Comparison of ENCODE assay signal across 8 cellular contexts in genomic region chr7:138000081-138000701, GRCh38.
DNase-seq lines count a peak whose midpoint lies in the region; ATAC-seq and TF ChIP-seq lines count a peak whose summit lies in the region.

No MANE protein-coding gene starts in this region.

- H3K9me3 ChIP-seq in SK-N-MC (ENCODE audit: low read depth, low read length) (no peaks in the 10 kb centered on the region), mucosa of stomach (ENCODE audit: control insufficient read depth, low read length) (no peaks in the 10 kb centered on the region)

- H3K27ac ChIP-seq in SK-N-MC: peak overlapping the region; percentile 64; the same call in 1 of the 2 replicates

- H3K4me3 ChIP-seq in SK-N-MC (peak overlapping the region; percentile 90), mucosa of stomach (ENCODE audit: low read length) (peak overlapping the region; percentile 89)

- in situ Hi-C loops in ACHN (cut with HindIII; ENCODE audit: low pct_ligation_motif_present, low pct_unique_long_range_greater_than_20kb, low sequenced_read_pairs): no loop called here

- peaks cover 9% of the 10 kb centered on the region for H3K4me1 ChIP-seq in mucosa of stomach (ENCODE audit: control insufficient read depth, insufficient read depth, low read length)

- DNase-seq in ACHN (peak; percentile 89), SK-N-MC (ENCODE audit: low read depth, low spot score) (no peak), epidermal melanocyte (ENCODE audit: insufficient read length, low spot score) (peak; percentile 32), NCI-H748 (lab: John Stamatoyannopoulos, UW; ENCODE audit: unreplicated experiment) (no peak)
- no peak for DNase-seq in stimulated activated CD4-positive, alpha-beta T cell treated with anti-CD3 and anti-CD28 coated beads, Interleukin-1b, Interleukin-23, amount 100 ng/mL, for 48 hours

- no peaks in the 10 kb centered on the region for H3K27me3 ChIP-seq in mucosa of stomach (ENCODE audit: control insufficient read depth, insufficient read depth, low read length)

- H3K9ac ChIP-seq in SK-N-MC (ENCODE audit: insufficient read length): peak overlapping the region; percentile 65
- H3K9ac ChIP-seq in mucosa of stomach (ENCODE audit: low read length): peak overlapping the region; percentile 88

- ATAC-seq in GM18505 (IDR thresholded peaks at IDR 0.05; ENCODE audit: unreplicated experiment) (no peak), GM18868 (IDR thresholded peaks at IDR 0.05; ENCODE audit: unreplicated experiment) (no peak)

- peak; percentile 12 for TF ChIP-seq POLR2A in GM18505 (IDR thresholded peaks at IDR 0.05; ENCODE audit: borderline replicate concordance, extremely low read depth, insufficient read depth, insufficient read length)

- H3K36me3 ChIP-seq in SK-N-MC (ENCODE audit: insufficient read depth, low read length): no peaks in the 10 kb centered on the region
- no peaks in the 10 kb centered on the region for H3K36me3 ChIP-seq in mucosa of stomach (ENCODE audit: control insufficient read depth, insufficient read depth, low read length)

Comparison
In these comparisons a context has a peak if more than half of its experiments do, and no peak if none do; other contexts are left out.
1. DNase-seq: peak in ACHN (single experiment) and epidermal melanocyte (single experiment); none in SK-N-MC (single experiment), stimulated activated CD4-positive, alpha-beta T cell treated with anti-CD3 and anti-CD28 coated beads, Interleukin-1b, Interleukin-23, amount 100 ng/mL, for 48 hours (single experiment) and NCI-H748 (single experiment).